ENCODE assay signal across 25 cellular contexts in the genomic region with DNA sequence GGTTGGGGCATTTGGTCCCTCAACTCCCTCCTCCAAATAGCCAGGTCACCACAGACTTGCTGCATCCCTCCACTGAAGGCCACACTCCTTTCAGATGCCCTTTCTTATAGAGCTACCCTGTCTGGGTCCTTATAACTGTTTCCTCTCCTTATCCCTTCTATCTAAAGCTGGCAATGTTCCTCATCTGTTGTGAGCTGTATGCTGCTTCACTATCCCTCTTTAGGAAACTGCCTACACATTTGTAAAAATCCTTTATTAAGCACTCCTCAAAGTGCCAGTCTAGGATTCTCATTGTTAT.
"Had no signal": no experiment of that assay in that cellular context is flagged by ENCODE, and none has a peak within 500 bp of the region (broad histone marks: within the 10 kb centered on the region; RNA-seq: fewer than 3 reads in every experiment).

No MANE protein-coding gene starts in this region.

- H3K36me3 ChIP-seq: gastrocnemius medialis, heart left ventricle, neural progenitor cell, right lobe of liver, suprapubic skin, vagina had no signal

- H3K9me3 ChIP-seq: gastrocnemius medialis, heart left ventricle, mucosa of descending colon, right lobe of liver, suprapubic skin, vagina had no signal

- H3K4me3 ChIP-seq: dorsolateral prefrontal cortex, gastrocnemius medialis, heart left ventricle, lung, mucosa of descending colon, neural progenitor cell, right lobe of liver, suprapubic skin, vagina had no signal

- FAIRE-seq: colon, islet of Langerhans, small intestine had no signal

- H2AFZ ChIP-seq: neural progenitor cell, parathyroid adenoma had no signal

- H3K9ac ChIP-seq: neural progenitor cell, parathyroid adenoma had no signal

- H3K4me2 ChIP-seq: neural progenitor cell had no signal

- H3K27me3 ChIP-seq: dorsolateral prefrontal cortex, gastrocnemius medialis, heart left ventricle, neural progenitor cell, right lobe of liver, suprapubic skin, vagina had no signal

- DNase-seq: dorsolateral prefrontal cortex; effector CD4-positive, alpha-beta T cell; gastrocnemius medialis; heart left ventricle; hippocampal formation; kidney glomerular epithelial cell; left ventricle myocardium superior; mucosa of descending colon; naive B cell; right lobe of liver; stimulated activated CD4-positive, alpha-beta T cell treated with anti-CD3 and anti-CD28 coated beads, Interleukin-12 subunit alpha, Interleukin-12 subunit beta, amount 100 ng/mL, for 4 hours; stimulated activated CD4-positive, alpha-beta T cell treated with anti-CD3 and anti-CD28 coated beads, Interleukin-1b, Interleukin-23, amount 100 ng/mL, for 48 hours; stimulated activated CD4-positive, alpha-beta T cell treated with anti-CD3 and anti-CD28 coated beads, Interleukin-4, amount 100 ng/mL, for 1 hour; stimulated activated CD8-positive, alpha-beta memory T cell treated with anti-CD3 and anti-CD28 coated beads, Interleukin-4, amount 100 ng/mL, for 48 hours; stimulated activated naive CD4-positive, alpha-beta T cell; stimulated activated naive CD8-positive, alpha-beta T cell treated with anti-CD3 and anti-CD28 coated beads, Interleukin-15, amount 100 ng/mL, for 72 hours had no signal

- H3K4me1 ChIP-seq: gastrocnemius medialis, heart left ventricle, neural progenitor cell, parathyroid adenoma, right lobe of liver, suprapubic skin, vagina had no signal

- H3K27ac ChIP-seq: dorsolateral prefrontal cortex, epithelial cell of prostate, gastrocnemius medialis, heart left ventricle, neural progenitor cell, parathyroid adenoma, right lobe of liver, suprapubic skin, vagina had no signal

- ATAC-seq: gastrocnemius medialis; heart left ventricle; left ventricle myocardium superior; right lobe of liver; stimulated activated naive CD8-positive, alpha-beta T cell treated with anti-CD3 and anti-CD28 coated beads, Interleukin-15, amount 100 ng/mL, for 72 hours had no signal

- H3K79me2 ChIP-seq: parathyroid adenoma had no signal
